8 cellular contexts compared by ENCODE assay signal in genomic region chr19:11090014-11090263, GRCh38. TPM values are rescaled to one million over a fixed set of nuclear protein-coding genes. Genes with fewer than 3 reads are reported as not detected.
A peak's percentile ranks its signal among the peaks of the same experiment; 100 is the strongest.
DNase-seq lines count a peak whose midpoint lies in the region; ATAC-seq and TF ChIP-seq lines count a peak whose summit lies in the region.
"Not testable (repeated sequence)": the region's sequence is repeated elsewhere in the genome, so short reads cannot be mapped to it uniquely, and the experiment has no call there.

No MANE protein-coding gene starts in this region.

- not testable (repeated sequence) for BruUV-seq in PC-3 (replicated peaks; lab: Mats Ljungman, UMichigan)

- peak overlapping the region; percentile 81 for H3K27ac ChIP-seq in CD8-positive, alpha-beta T cell (ENCODE audit: low read depth, low read length)
- H3K27ac ChIP-seq in PC-3 (ENCODE audit: low read length): peak overlapping the region; percentile 93
- peak overlapping the region; percentile 84 for H3K27ac ChIP-seq in ectodermal cell (ENCODE audit: insufficient read depth, low read depth, low read length, poor library complexity, severe bottlenecking)
- H3K27ac ChIP-seq in iPS-20b (ENCODE audit: low read length): peak overlapping the region; percentile 92
- H3K27ac ChIP-seq in neural progenitor cell: peak overlapping the region; percentile 97
- H3K27ac ChIP-seq in subcutaneous abdominal adipose tissue (ENCODE audit: low read depth, low read length): peak overlapping the region; percentile 99

- DNase-seq in CD8-positive, alpha-beta T cell: peak in 1 of 7 experiments; percentile 39
- DNase-seq in PC-3; neural progenitor cell (ENCODE audit: low spot score): not testable (repeated sequence)
- DNase-seq in activated naive CD4-positive, alpha-beta T cell treated with anti-CD3 and anti-CD28 coated beads for 36 hours: peak; percentile 53

- H3F3A ChIP-seq in PC-3 (ENCODE audit: low read length, unreplicated experiment) (peaks cover 14% of the 10 kb centered on the region), neural progenitor cell (ENCODE audit: low read depth) (peaks cover 28% of the 10 kb centered on the region)

- POLR2A ChIA-PET in CD8-positive, alpha-beta T cell (lab: Charles Lee): interaction anchor here (1.2 to 2.0 kb wide), 2 partner anchors 41 to 66 kb away, joined by 3 to 8 read pairs; partner anchors contain the start of gene SPC24
- POLR2A ChIA-PET in PC-3 (lab: Charles Lee; ENCODE audit: unreplicated experiment): interaction anchor here (0.6 kb wide), 2 partner anchors 190 to 345 kb away, joined by 3 read pairs; partner anchors contain the start of gene ODAD3

- peak overlapping the region; percentile 86 for H3K4me3 Mint-ChIP-seq in CD8-positive, alpha-beta T cell
- peak overlapping the region; percentile 94 for H3K4me3 Mint-ChIP-seq in activated naive CD4-positive, alpha-beta T cell treated with anti-CD3 and anti-CD28 coated beads for 36 hours
- H3K4me3 Mint-ChIP-seq in neural progenitor cell: peak overlapping the region; percentile 94

- peaks cover 22% of the 10 kb centered on the region for H4K20me1 ChIP-seq in PC-3 (ENCODE audit: low read length)
- H4K20me1 ChIP-seq in neural progenitor cell (ENCODE audit: low read depth): peaks cover 45% of the 10 kb centered on the region

- peak overlapping the region; percentile 93 for H3K4me3 ChIP-seq in CD8-positive, alpha-beta T cell (ENCODE audit: low read depth, low read length)
- H3K4me3 ChIP-seq in PC-3 (ENCODE audit: low read length) (peak overlapping the region; percentile 89), ectodermal cell (ENCODE audit: insufficient read depth, low read depth, low read length) (peak overlapping the region; percentile 98), iPS-20b (ENCODE audit: low read length) (peak overlapping the region; percentile 85), neural progenitor cell (peak overlapping the region; percentile 93), subcutaneous abdominal adipose tissue (ENCODE audit: low read depth in 1 of 5, low read length in 5 of 5) (peak overlapping the region; percentile 77 to 90 (median 79))

- H3K9ac ChIP-seq in PC-3 (ENCODE audit: low read length) (peak overlapping the region; percentile 98), iPS-20b (ENCODE audit: low read depth, low read length) (peak overlapping the region; percentile 97), neural progenitor cell (peak overlapping the region; percentile 83), subcutaneous abdominal adipose tissue (ENCODE audit: low read length in 5 of 5) (peak overlapping the region in 4 of 5 donors; percentile 75 to 86 (median 86))

- not testable (repeated sequence) for H3K9me3 ChIP-seq in CD8-positive, alpha-beta T cell (ENCODE audit: low read length); PC-3 (ENCODE audit: low read length); ectodermal cell (ENCODE audit: control insufficient read depth, low read length); iPS-20b (ENCODE audit: insufficient read depth, low read depth, low read length); neural progenitor cell (ENCODE audit: low read depth); subcutaneous abdominal adipose tissue (ENCODE audit: control insufficient read depth in 5 of 5, low read length in 5 of 5)

- peak overlapping the region; percentile 92 for H3K27ac Mint-ChIP-seq in CD8-positive, alpha-beta T cell
- peak overlapping the region; percentile 99 for H3K27ac Mint-ChIP-seq in activated naive CD4-positive, alpha-beta T cell treated with anti-CD3 and anti-CD28 coated beads for 36 hours
- H3K27ac Mint-ChIP-seq in neural progenitor cell: peak overlapping the region; percentile 76

- H3K36me3 ChIP-seq in CD8-positive, alpha-beta T cell (ENCODE audit: insufficient read depth, low read length); ectodermal cell (ENCODE audit: control insufficient read depth, insufficient read depth, low read length); neural progenitor cell; subcutaneous abdominal adipose tissue (ENCODE audit: control insufficient read depth in 5 of 5, insufficient read depth in 5 of 5, low read length in 5 of 5): not testable (repeated sequence)
- H3K36me3 ChIP-seq in PC-3 (ENCODE audit: low read depth, low read length) (peaks cover 25% of the 10 kb centered on the region), iPS-20b (ENCODE audit: insufficient read depth, low read depth, low read length) (peaks cover 41% of the 10 kb centered on the region)

- H3K9me2 ChIP-seq in PC-3 (replicated peaks; ENCODE audit: low read length): not testable (repeated sequence)

- peak; percentile 1 for ATAC-seq in CD8-positive, alpha-beta T cell
- ATAC-seq in HG02588 (IDR thresholded peaks at IDR 0.05; ENCODE audit: unreplicated experiment): peak; percentile 12
- ATAC-seq in PC-3: peak; percentile 0; the same call in 1 of the 2 replicates

- intact Hi-C loops in CD8-positive, alpha-beta T cell (cut with DNase I, micrococcal nuclease): loop anchor here (1.0 to 10.0 kb wide), 6 partner anchors 37 to 1242 kb away; partner anchors contain the start of genes ANGPTL6 (in 1 of the 2), CARM1 (in 1 of the 2), PPAN (in 1 of the 2) and ZNF563 (in 1 of the 2)
- intact Hi-C loops in PC-3 (cut with micrococcal nuclease): loop anchor here (5.0 kb wide), 1 partner anchor 153 kb away; no protein-coding TSS in a partner anchor
- intact Hi-C loops in activated naive CD4-positive, alpha-beta T cell treated with anti-CD3 and anti-CD28 coated beads for 36 hours (cut with micrococcal nuclease): loop anchor here (1.0 to 10.0 kb wide), 8 partner anchors 65 to 1845 kb away; partner anchors contain the start of genes CALR, CARM1, CDKN2D and FARSA

- TF ChIP-seq CTCF in CD8-positive, alpha-beta T cell (IDR thresholded peaks at IDR 0.05); PC-3 (conservative IDR thresholded peaks at IDR 0.05; ENCODE audit: low read depth, low read length); neural progenitor cell (IDR thresholded peaks at IDR 0.05): not testable (repeated sequence)

- not testable (repeated sequence) for H3K9me3 Mint-ChIP-seq in CD8-positive, alpha-beta T cell; activated naive CD4-positive, alpha-beta T cell treated with anti-CD3 and anti-CD28 coated beads for 36 hours; neural progenitor cell

- H3K4me2 ChIP-seq in PC-3 (ENCODE audit: low read length) (peak overlapping the region; percentile 85), neural progenitor cell (peak overlapping the region; percentile 70)

- not testable (repeated sequence) for H3K27me3 ChIP-seq in CD8-positive, alpha-beta T cell (ENCODE audit: insufficient read depth, low read length); PC-3 (ENCODE audit: low read length); ectodermal cell (ENCODE audit: control insufficient read depth, insufficient read depth, low read length, poor library complexity, severe bottlenecking); iPS-20b (ENCODE audit: insufficient read depth, low read length); neural progenitor cell; subcutaneous abdominal adipose tissue (ENCODE audit: control insufficient read depth in 5 of 5, insufficient read depth in 4 of 5, low read length in 5 of 5)

- H3K79me2 ChIP-seq in PC-3 (ENCODE audit: low read length) (peaks cover 52% of the 10 kb centered on the region), neural progenitor cell (ENCODE audit: low read depth) (peaks cover 56% of the 10 kb centered on the region)

- H3K36me3 Mint-ChIP-seq in CD8-positive, alpha-beta T cell: not testable (repeated sequence)
- H3K36me3 Mint-ChIP-seq in activated naive CD4-positive, alpha-beta T cell treated with anti-CD3 and anti-CD28 coated beads for 36 hours (ENCODE audit: low read depth): peaks cover 34% of the 10 kb centered on the region
- peaks cover 15% of the 10 kb centered on the region for H3K36me3 Mint-ChIP-seq in neural progenitor cell

- not testable (repeated sequence) for H3K27me3 Mint-ChIP-seq in CD8-positive, alpha-beta T cell (ENCODE audit: low read depth); activated naive CD4-positive, alpha-beta T cell treated with anti-CD3 and anti-CD28 coated beads for 36 hours (ENCODE audit: low read depth); neural progenitor cell (ENCODE audit: insufficient read depth, low read depth)

- CTCF ChIA-PET in CD8-positive, alpha-beta T cell (lab: Charles Lee): interaction anchor here (1.6 to 3.2 kb wide), 3 partner anchors 36 to 125 kb away, joined by 4 to 16 read pairs (median 12); no protein-coding TSS in a partner anchor
- CTCF ChIA-PET in PC-3 (lab: Charles Lee): interaction anchor here (1.0 to 1.1 kb wide), 2 partner anchors 36 to 153 kb away, joined by 3 to 4 read pairs; no protein-coding TSS in a partner anchor
- CTCF ChIA-PET in activated naive CD4-positive, alpha-beta T cell treated with anti-CD3 and anti-CD28 coated beads for 36 hours (lab: Charles Lee): not testable (repeated sequence)

- H3K4me1 Mint-ChIP-seq in CD8-positive, alpha-beta T cell (ENCODE audit: low read depth): peaks cover 45% of the 10 kb centered on the region
- peaks cover 48% of the 10 kb centered on the region for H3K4me1 Mint-ChIP-seq in activated naive CD4-positive, alpha-beta T cell treated with anti-CD3 and anti-CD28 coated beads for 36 hours (ENCODE audit: low read depth)
- peaks cover 35% of the 10 kb centered on the region for H3K4me1 Mint-ChIP-seq in neural progenitor cell

- WGBS in ectodermal cell, 2 experiments: 0 to 1% methylated on average over 15 of the region's 15 CpGs

- not testable (repeated sequence) for H2AFZ ChIP-seq in PC-3 (ENCODE audit: low read length); neural progenitor cell (replicated peaks)

- peaks cover 43% of the 10 kb centered on the region for H3K4me1 ChIP-seq in CD8-positive, alpha-beta T cell (ENCODE audit: insufficient read depth, low read length)
- H3K4me1 ChIP-seq in PC-3 (ENCODE audit: insufficient read depth, low read length) (peaks cover 43% of the 10 kb centered on the region), ectodermal cell (ENCODE audit: control insufficient read depth, insufficient read depth, low read length) (peaks cover 14% of the 10 kb centered on the region), iPS-20b (ENCODE audit: insufficient read depth, low read length) (peaks cover 13% of the 10 kb centered on the region), neural progenitor cell (peaks cover 29% of the 10 kb centered on the region), subcutaneous abdominal adipose tissue (ENCODE audit: control insufficient read depth in 5 of 5, insufficient read depth in 5 of 5, low read length in 5 of 5) (peaks cover 12 to 74% (median 51%) of the 10 kb centered on the region in 5 donors)

RNA-seq across cellular contexts. Expression of gene LDLR, which starts 0.7 kb away (rescaled TPM):
- total RNA-seq in CD8-positive, alpha-beta T cell: 10 to 100 TPM; 60.5 to 67.0 TPM
- total RNA-seq in PC-3 (2014; rRNA removed) (302 and 349 TPM in 2 replicates), neural progenitor cell (ENCODE audit: low replicate concordance) (39.3 and 78.0 TPM in 2 replicates)
- 10 to 100 TPM; 64.2 to 64.9 TPM for total RNA-seq in activated naive CD4-positive, alpha-beta T cell treated with anti-CD3 and anti-CD28 coated beads for 36 hours
- 84.3 TPM for polyA plus RNA-seq in ectodermal cell (2013, experiment 1 of 4)
- 68.6 TPM for polyA plus RNA-seq in ectodermal cell (2013, experiment 2 of 4)
- polyA plus RNA-seq in ectodermal cell (2013, experiment 3 of 4): 46.7 TPM
- 49.6 TPM for polyA plus RNA-seq in ectodermal cell (2013, experiment 4 of 4)
